ENCODE assay signal across 8 cellular contexts in the genomic region with DNA sequence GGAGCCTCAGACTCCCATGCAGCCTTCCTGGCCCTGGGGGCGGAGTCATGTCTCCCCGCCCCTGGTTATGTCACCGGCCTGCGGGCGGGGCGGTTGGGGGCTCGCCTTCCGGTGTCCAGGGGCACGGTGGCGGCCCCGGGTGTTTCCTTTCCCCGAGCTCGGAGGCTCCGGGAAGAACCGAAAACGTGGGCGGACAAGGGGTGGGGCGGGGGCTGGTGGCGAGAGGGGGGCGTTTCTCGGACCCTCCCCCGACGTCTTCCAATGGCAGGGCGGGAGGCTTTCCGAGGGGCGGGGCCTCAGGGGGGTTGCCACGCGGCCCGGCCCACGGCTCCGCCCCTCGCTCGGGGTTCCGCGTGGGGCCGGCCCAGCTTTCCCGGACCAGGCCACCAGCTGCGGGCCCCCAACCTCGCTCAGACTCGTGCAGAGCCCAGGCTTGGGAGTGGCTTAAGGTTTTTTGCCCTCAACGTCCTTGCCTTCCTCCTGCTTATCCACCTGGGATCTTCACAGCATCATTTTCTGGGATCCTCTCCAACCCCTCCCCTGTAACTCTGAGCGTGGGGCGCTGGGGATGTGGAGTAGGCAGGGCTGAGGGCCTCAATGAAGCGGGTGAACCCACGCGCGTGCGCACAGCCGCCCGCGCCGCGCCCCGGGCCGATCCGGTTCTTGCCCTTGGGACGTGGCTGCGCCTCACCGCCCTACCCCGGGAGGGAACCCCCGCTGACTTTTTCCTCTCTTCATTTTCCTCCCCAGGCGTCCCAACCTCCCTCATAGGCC. TPM values are rescaled to one million over a fixed set of nuclear protein-coding genes. Genes with fewer than 3 reads are reported as not detected.
DNase-seq lines count a peak whose midpoint lies in the region; ATAC-seq, FAIRE-seq and TF ChIP-seq lines count a peak whose summit lies in the region.

No MANE protein-coding gene starts in this region.

- H3K4me3 ChIP-seq in HUES48 (ENCODE audit: low read depth, low read length) (peak overlapping the region; percentile 71), astrocyte (ENCODE audit: insufficient read depth, low read depth, low read length) (peak overlapping the region; percentile 60), iPS-18a (ENCODE audit: low read length) (peak overlapping the region; percentile 77), skeletal muscle satellite cell (ENCODE audit: low read length) (peak overlapping the region; percentile 68)

- H2AFZ ChIP-seq in astrocyte (ENCODE audit: low read depth, low read length), result peak overlapping the region; percentile 78

- no peaks in the 10 kb centered on the region for H3K36me3 ChIP-seq in HUES48 (ENCODE audit: control insufficient read depth, insufficient read depth, low read length)
- H3K36me3 ChIP-seq in astrocyte (ENCODE audit: insufficient read depth, low read length), result no peaks in the 10 kb centered on the region
- no peaks in the 10 kb centered on the region for H3K36me3 ChIP-seq in iPS-18a (ENCODE audit: control insufficient read depth, low read depth, low read length)
- no peaks in the 10 kb centered on the region for H3K36me3 ChIP-seq in skeletal muscle satellite cell (ENCODE audit: insufficient read depth, low read length)

- H3K79me2 ChIP-seq in astrocyte (ENCODE audit: insufficient read depth, low read length), result no peaks in the 10 kb centered on the region

- H3K4me3 Mint-ChIP-seq in astrocyte (ENCODE audit: unreplicated experiment), result peak overlapping the region; percentile 86

- H3K4me1 Mint-ChIP-seq in astrocyte (ENCODE audit: low read depth, unreplicated experiment), result peaks cover 3% of the 10 kb centered on the region

- peak; percentile 75 for ATAC-seq in GM21381 (IDR thresholded peaks at IDR 0.05; ENCODE audit: unreplicated experiment)

- no peak for FAIRE-seq in astrocyte (lab: Jason Lieb, UNC)

- H3K36me3 Mint-ChIP-seq in astrocyte (ENCODE audit: low read depth, unreplicated experiment), result no peaks in the 10 kb centered on the region

- no peak for TF ChIP-seq CTCF in astrocyte (IDR thresholded peaks at IDR 0.05; ENCODE audit: insufficient read depth, low read depth, low read length)

- H3K27ac ChIP-seq in HUES48 (ENCODE audit: low read depth, low read length) (no peak overlapping the region), astrocyte (ENCODE audit: low read depth, low read length) (no peak overlapping the region), iPS-18a (ENCODE audit: low read length) (no peak overlapping the region)

- peaks cover 29% of the 10 kb centered on the region for H3K27me3 Mint-ChIP-seq in astrocyte (ENCODE audit: low read depth, unreplicated experiment)

- peak overlapping the region; percentile 86 for H3K4me2 ChIP-seq in astrocyte (ENCODE audit: low read length)
- peak overlapping the region; percentile 87 for H3K4me2 ChIP-seq in skeletal muscle satellite cell (ENCODE audit: low read length)

- H3K4me1 ChIP-seq in HUES48 (ENCODE audit: control insufficient read depth, insufficient read depth, low read length) (peaks cover 40% of the 10 kb centered on the region), astrocyte (ENCODE audit: insufficient read depth, low read length) (peaks cover 20% of the 10 kb centered on the region), iPS-18a (ENCODE audit: control insufficient read depth, low read depth, low read length) (peaks cover 37% of the 10 kb centered on the region), skeletal muscle satellite cell (ENCODE audit: control insufficient read depth, insufficient read depth, low read length) (peaks cover 14% of the 10 kb centered on the region)

- H3K9ac ChIP-seq in HUES48 (ENCODE audit: low read depth, low read length) (peak overlapping the region; percentile 74; the same call in 1 of the 2 replicates), astrocyte (ENCODE audit: low read length) (peak overlapping the region; percentile 55), iPS-18a (ENCODE audit: low read length) (peak overlapping the region; percentile 37), skeletal muscle satellite cell (ENCODE audit: low read depth, low read length) (peak overlapping the region; percentile 43)

- DNase-seq in DMS153 treated with DMSO at 0.1 percent for 48 hours (lab: John Stamatoyannopoulos, UW; ENCODE audit: unreplicated experiment) (peak; percentile 14), astrocyte (ENCODE audit: low read depth) (no peak)
- DNase-seq in NK-92 treated with Interleukin-12 subunit alpha and Interleukin-12 subunit beta, amount 100 ng/mL, for 24 hours (lab: John Stamatoyannopoulos, UW), result no peak

- H3K9me3 ChIP-seq in HUES48 (ENCODE audit: control insufficient read depth, insufficient read depth, low read length) (no peaks in the 10 kb centered on the region), astrocyte (ENCODE audit: insufficient read depth, low read depth, low read length) (no peaks in the 10 kb centered on the region), iPS-18a (ENCODE audit: control insufficient read depth, low read depth, low read length) (no peaks in the 10 kb centered on the region), skeletal muscle satellite cell (replicated peaks; ENCODE audit: low read length) (no peaks in the 10 kb centered on the region)

- H3K27me3 ChIP-seq in HUES48 (ENCODE audit: control insufficient read depth, insufficient read depth, low read length) (peaks cover 60% of the 10 kb centered on the region), astrocyte (ENCODE audit: insufficient read depth, low read length) (peaks cover 58% of the 10 kb centered on the region), iPS-18a (ENCODE audit: control insufficient read depth, insufficient read depth, low read length) (peaks cover 54% of the 10 kb centered on the region), skeletal muscle satellite cell (ENCODE audit: control insufficient read depth, insufficient read depth, low read length) (peaks cover 69% of the 10 kb centered on the region)

- H4K20me1 ChIP-seq in astrocyte (ENCODE audit: insufficient read depth, low read length), result peaks cover 15% of the 10 kb centered on the region

- H3K9me3 Mint-ChIP-seq in astrocyte (ENCODE audit: unreplicated experiment), result no peaks in the 10 kb centered on the region

- peak overlapping the region; percentile 91 for H3K27ac Mint-ChIP-seq in astrocyte (ENCODE audit: unreplicated experiment)

TF ChIP-seq in PFSK-1, 5 proteins besides CTCF, POLR2A, EP300 and RAD21:
- TF ChIP-seq FOXP2 (optimal IDR thresholded peaks at IDR 0.05; ENCODE audit: borderline replicate concordance, extremely low read depth, extremely low read length, insufficient read depth), result peak; percentile 86
- TF ChIP-seq SIN3A (IDR thresholded peaks at IDR 0.05; ENCODE audit: borderline replicate concordance, insufficient read depth, low read length), result peak; percentile 61; the same call in 1 of the 2 replicates
- TF ChIP-seq REST (IDR thresholded peaks at IDR 0.05; ENCODE audit: insufficient read depth in 1 of 2, low read depth in 2 of 2, low read length in 2 of 2), result no peak
- TF ChIP-seq POLR2AphosphoS5 (IDR thresholded peaks at IDR 0.05; ENCODE audit: low read depth, low read length), result no peak
- TF ChIP-seq TAF1 (IDR thresholded peaks at IDR 0.05; ENCODE audit: borderline replicate concordance, insufficient read depth, low read length), result 0 out of 2 replicates have a peak, but pooled peaks have one; percentile 24
TF ChIP-seq in PFSK-1: peak in this region for 3.

RNA-seq across cellular contexts. Expression of gene NRN1, which starts 2.1 kb away (rescaled TPM):
- 23.0 TPM for polyA plus RNA-seq in PFSK-1 (2012; ENCODE audit: insufficient read length, low read depth)
- 0.82 and 1.0 TPM in 2 replicates for total RNA-seq in astrocyte
- total RNA-seq in skeletal muscle satellite cell (2012; rRNA removed), result 29.2 and 36.9 TPM in 2 replicates
